8 cellular contexts compared by ENCODE assay signal in the genomic region with DNA sequence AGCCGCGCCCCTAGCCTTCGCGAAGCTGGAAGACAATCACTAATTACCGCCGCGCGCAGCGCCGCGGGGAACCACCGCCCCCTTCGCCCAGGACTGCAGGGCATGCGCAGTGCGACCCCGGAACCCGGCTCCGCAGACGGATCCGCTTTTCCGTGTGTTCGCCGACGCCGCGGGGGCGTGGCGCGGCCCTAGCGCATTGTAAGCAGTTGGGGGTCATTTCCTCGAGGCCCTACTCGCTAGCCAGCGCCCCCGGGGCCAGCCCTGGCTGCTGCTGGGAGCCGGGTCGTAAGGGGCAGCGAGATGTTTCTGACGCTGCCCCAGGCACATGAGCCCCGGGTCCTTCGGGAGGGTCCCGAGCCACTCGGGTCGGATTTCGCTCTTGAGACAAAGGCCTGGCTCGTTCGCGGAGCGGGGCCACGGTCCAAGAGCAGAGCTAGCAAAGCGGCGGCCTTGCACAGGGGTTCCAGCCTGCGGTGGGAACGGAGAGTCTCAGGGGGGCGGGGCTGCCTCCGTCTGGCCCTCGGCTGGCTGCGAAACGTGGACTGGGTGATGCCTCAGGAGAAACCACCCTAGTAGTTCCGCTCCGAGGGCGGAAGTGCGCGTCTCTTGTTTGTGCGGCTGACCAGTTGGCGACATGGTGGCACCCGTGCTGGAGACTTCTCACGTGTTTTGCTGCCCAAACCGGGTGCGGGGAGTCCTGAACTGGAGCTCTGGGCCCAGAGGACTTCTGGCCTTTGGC. TPM values are rescaled to one million over a fixed set of nuclear protein-coding genes. Genes with fewer than 3 reads are reported as not detected.
DNase-seq lines count a peak whose midpoint lies in the region; ATAC-seq, FAIRE-seq and TF ChIP-seq lines count a peak whose summit lies in the region.

A gene with protein sequence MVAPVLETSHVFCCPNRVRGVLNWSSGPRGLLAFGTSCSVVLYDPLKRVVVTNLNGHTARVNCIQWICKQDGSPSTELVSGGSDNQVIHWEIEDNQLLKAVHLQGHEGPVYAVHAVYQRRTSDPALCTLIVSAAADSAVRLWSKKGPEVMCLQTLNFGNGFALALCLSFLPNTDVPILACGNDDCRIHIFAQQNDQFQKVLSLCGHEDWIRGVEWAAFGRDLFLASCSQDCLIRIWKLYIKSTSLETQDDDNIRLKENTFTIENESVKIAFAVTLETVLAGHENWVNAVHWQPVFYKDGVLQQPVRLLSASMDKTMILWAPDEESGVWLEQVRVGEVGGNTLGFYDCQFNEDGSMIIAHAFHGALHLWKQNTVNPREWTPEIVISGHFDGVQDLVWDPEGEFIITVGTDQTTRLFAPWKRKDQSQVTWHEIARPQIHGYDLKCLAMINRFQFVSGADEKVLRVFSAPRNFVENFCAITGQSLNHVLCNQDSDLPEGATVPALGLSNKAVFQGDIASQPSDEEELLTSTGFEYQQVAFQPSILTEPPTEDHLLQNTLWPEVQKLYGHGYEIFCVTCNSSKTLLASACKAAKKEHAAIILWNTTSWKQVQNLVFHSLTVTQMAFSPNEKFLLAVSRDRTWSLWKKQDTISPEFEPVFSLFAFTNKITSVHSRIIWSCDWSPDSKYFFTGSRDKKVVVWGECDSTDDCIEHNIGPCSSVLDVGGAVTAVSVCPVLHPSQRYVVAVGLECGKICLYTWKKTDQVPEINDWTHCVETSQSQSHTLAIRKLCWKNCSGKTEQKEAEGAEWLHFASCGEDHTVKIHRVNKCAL (plus strand): TSS at position 600 of the 739 bp plus-strand sequence. CDS start 35 bp downstream, at position 635.
A gene with protein sequence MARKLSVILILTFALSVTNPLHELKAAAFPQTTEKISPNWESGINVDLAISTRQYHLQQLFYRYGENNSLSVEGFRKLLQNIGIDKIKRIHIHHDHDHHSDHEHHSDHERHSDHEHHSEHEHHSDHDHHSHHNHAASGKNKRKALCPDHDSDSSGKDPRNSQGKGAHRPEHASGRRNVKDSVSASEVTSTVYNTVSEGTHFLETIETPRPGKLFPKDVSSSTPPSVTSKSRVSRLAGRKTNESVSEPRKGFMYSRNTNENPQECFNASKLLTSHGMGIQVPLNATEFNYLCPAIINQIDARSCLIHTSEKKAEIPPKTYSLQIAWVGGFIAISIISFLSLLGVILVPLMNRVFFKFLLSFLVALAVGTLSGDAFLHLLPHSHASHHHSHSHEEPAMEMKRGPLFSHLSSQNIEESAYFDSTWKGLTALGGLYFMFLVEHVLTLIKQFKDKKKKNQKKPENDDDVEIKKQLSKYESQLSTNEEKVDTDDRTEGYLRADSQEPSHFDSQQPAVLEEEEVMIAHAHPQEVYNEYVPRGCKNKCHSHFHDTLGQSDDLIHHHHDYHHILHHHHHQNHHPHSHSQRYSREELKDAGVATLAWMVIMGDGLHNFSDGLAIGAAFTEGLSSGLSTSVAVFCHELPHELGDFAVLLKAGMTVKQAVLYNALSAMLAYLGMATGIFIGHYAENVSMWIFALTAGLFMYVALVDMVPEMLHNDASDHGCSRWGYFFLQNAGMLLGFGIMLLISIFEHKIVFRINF (minus strand): TSS at position 41 of the 739 bp plus-strand sequence. CDS start 2,333 bp downstream, outside the sequence.

- WGBS in small intestine, 3 donors, result 0 to 1% (median 0%) methylated on average over 59 to 69 of the region's 69 CpGs

- H3K4me3 Mint-ChIP-seq in WTC11, result peak within 1 kb of the TSS; percentile 95

- TF ChIP-seq CTCF in AG09309 (IDR thresholded peaks at IDR 0.05; ENCODE audit: control insufficient read depth, insufficient read depth, low read depth, low read length, missing control alignments) (no peak), WTC11 (IDR thresholded peaks at IDR 0.05) (no peak), bronchial epithelial cell (IDR thresholded peaks at IDR 0.05; ENCODE audit: insufficient read depth, low read length, severe bottlenecking) (no peak)

- FAIRE-seq in bronchial epithelial cell (lab: Jason Lieb, UNC) (no peak), small intestine (lab: Jason Lieb, UNC) (no peak)

- peak within 1 kb of the TSS; percentile 98 for H3K4me3 ChIP-seq in AG09309 (ENCODE audit: control insufficient read depth, low read depth, low read length)
- peak within 1 kb of the TSS; percentile 90 for H3K4me3 ChIP-seq in bronchial epithelial cell (ENCODE audit: low read depth, low read length)
- H3K4me3 ChIP-seq in small intestine (ENCODE audit: low read depth in 1 of 2, low read length in 2 of 2), result peak within 1 kb of the TSS; percentile 83 to 96

- H3K27me3 Mint-ChIP-seq in WTC11 (ENCODE audit: low read depth), result no peaks in the 10 kb centered on the region

- DNase-seq in AG09309 (ENCODE audit: low read depth) (peak; percentile 82), NCI-H226 (peak; percentile 82), WTC11 (ENCODE audit: low spot score) (peak; percentile 96), bronchial epithelial cell (ENCODE audit: low read depth) (peak; percentile 77), iPS-NIHi11 (ENCODE audit: low spot score) (peak; percentile 97), small intestine (peak; percentile 96)

- peaks cover 36% of the 10 kb centered on the region for H3K4me1 Mint-ChIP-seq in WTC11

- H3K27me3 ChIP-seq in bronchial epithelial cell (ENCODE audit: control insufficient read depth, insufficient read depth, low read length) (no peaks in the 10 kb centered on the region), small intestine (ENCODE audit: control insufficient read depth in 2 of 2, insufficient read depth in 2 of 2, low read length in 2 of 2) (no peaks in the 10 kb centered on the region)

- H3K36me3 Mint-ChIP-seq in WTC11, result peaks cover 21% of the 10 kb centered on the region

- CTCF ChIA-PET in WTC11 (lab: Charles Lee), result interaction anchor here (0.6 to 2.4 kb wide), 3 partner anchors 19 to 373 kb away, joined by 6 to 8 read pairs (median 6); no protein-coding TSS in a partner anchor

- H3K9me3 ChIP-seq in small intestine (ENCODE audit: control insufficient read depth, low read depth), result no peaks in the 10 kb centered on the region

- POLR2A ChIA-PET in WTC11 (lab: Charles Lee), result interaction anchor here (0.6 to 1.9 kb wide), 5 partner anchors 60 to 466 kb away, joined by 3 to 8 read pairs (median 3); a partner anchor contains a TSS

- peaks cover 2 to 15% of the 10 kb centered on the region in 2 donors for H3K4me1 ChIP-seq in small intestine (ENCODE audit: control insufficient read depth in 2 of 2, insufficient read depth in 1 of 2, low read depth in 1 of 2, low read length in 1 of 2)

- H3K27ac Mint-ChIP-seq in WTC11, result peak within 1 kb of the TSS; percentile 93

- ATAC-seq in GM19023 (IDR thresholded peaks at IDR 0.05; ENCODE audit: unreplicated experiment), result peak; percentile 95
- ATAC-seq in HG03196 (IDR thresholded peaks at IDR 0.05; ENCODE audit: unreplicated experiment), result peak; percentile 91
- ATAC-seq in WTC11, result peak; percentile 91

- no peaks in the 10 kb centered on the region for H3K9me3 Mint-ChIP-seq in WTC11

- H3K36me3 ChIP-seq in bronchial epithelial cell (ENCODE audit: control insufficient read depth, insufficient read depth, low read length), result peaks cover 4% of the 10 kb centered on the region
- H3K36me3 ChIP-seq in small intestine (ENCODE audit: control insufficient read depth in 2 of 2, insufficient read depth in 2 of 2, low read length in 2 of 2), result no peaks in the 10 kb centered on the region

- H3K27ac ChIP-seq in small intestine (ENCODE audit: low read depth in 1 of 2, low read length in 1 of 2), result peak within 1 kb of the TSS; percentile 94 to 96

TF ChIP-seq in WTC11, 78 proteins besides CTCF, POLR2A, EP300 and RAD21 (continues in another document):
- TF ChIP-seq ZNF121 (CRISPR knock-in tag; IDR thresholded peaks at IDR 0.05), result no peak
- TF ChIP-seq, protein P1, sequence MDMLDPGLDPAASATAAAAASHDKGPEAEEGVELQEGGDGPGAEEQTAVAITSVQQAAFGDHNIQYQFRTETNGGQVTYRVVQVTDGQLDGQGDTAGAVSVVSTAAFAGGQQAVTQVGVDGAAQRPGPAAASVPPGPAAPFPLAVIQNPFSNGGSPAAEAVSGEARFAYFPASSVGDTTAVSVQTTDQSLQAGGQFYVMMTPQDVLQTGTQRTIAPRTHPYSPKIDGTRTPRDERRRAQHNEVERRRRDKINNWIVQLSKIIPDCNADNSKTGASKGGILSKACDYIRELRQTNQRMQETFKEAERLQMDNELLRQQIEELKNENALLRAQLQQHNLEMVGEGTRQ (CRISPR knock-in tag; IDR thresholded peaks at IDR 0.05), result peak; percentile 65; the same call in 1 of the 2 replicates
- TF ChIP-seq JUN (CRISPR knock-in tag; IDR thresholded peaks at IDR 0.05), result peak; percentile 27; the same call in 1 of the 2 replicates
- TF ChIP-seq, protein P2, sequence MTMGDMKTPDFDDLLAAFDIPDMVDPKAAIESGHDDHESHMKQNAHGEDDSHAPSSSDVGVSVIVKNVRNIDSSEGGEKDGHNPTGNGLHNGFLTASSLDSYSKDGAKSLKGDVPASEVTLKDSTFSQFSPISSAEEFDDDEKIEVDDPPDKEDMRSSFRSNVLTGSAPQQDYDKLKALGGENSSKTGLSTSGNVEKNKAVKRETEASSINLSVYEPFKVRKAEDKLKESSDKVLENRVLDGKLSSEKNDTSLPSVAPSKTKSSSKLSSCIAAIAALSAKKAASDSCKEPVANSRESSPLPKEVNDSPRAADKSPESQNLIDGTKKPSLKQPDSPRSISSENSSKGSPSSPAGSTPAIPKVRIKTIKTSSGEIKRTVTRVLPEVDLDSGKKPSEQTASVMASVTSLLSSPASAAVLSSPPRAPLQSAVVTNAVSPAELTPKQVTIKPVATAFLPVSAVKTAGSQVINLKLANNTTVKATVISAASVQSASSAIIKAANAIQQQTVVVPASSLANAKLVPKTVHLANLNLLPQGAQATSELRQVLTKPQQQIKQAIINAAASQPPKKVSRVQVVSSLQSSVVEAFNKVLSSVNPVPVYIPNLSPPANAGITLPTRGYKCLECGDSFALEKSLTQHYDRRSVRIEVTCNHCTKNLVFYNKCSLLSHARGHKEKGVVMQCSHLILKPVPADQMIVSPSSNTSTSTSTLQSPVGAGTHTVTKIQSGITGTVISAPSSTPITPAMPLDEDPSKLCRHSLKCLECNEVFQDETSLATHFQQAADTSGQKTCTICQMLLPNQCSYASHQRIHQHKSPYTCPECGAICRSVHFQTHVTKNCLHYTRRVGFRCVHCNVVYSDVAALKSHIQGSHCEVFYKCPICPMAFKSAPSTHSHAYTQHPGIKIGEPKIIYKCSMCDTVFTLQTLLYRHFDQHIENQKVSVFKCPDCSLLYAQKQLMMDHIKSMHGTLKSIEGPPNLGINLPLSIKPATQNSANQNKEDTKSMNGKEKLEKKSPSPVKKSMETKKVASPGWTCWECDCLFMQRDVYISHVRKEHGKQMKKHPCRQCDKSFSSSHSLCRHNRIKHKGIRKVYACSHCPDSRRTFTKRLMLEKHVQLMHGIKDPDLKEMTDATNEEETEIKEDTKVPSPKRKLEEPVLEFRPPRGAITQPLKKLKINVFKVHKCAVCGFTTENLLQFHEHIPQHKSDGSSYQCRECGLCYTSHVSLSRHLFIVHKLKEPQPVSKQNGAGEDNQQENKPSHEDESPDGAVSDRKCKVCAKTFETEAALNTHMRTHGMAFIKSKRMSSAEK (CRISPR knock-in tag; IDR thresholded peaks at IDR 0.05; ENCODE audit: borderline replicate concordance), result no peak

RNA-seq across cellular contexts. Expression of the first gene that starts in this region (rescaled TPM):
- total RNA-seq in WTC11 (2021) (136 to 144 TPM (median 141 TPM) in 3 replicates), bronchial epithelial cell (72.9 and 89.4 TPM in 2 replicates)
- polyA plus RNA-seq in small intestine, result 10 to 100 TPM; 30.2 to 32.7 (median 30.8) TPM

RNA-seq across cellular contexts. Expression of the second gene that starts in this region (rescaled TPM):
- 29.2 to 33.7 TPM (median 32.7 TPM) in 3 replicates for total RNA-seq in WTC11 (2021)
- total RNA-seq in bronchial epithelial cell, result 152 and 218 TPM in 2 replicates
- polyA plus RNA-seq in small intestine, result 1 to 10 TPM in 2 of 3 donors, under 1 TPM in 1; 0.89 to 9.3 (median 1.9) TPM

Comparison
In these comparisons a context has a peak if more than half of its experiments do, and no peak if none do; other contexts are left out.
1. Peak in every context shown above with its lines: DNase-seq, ATAC-seq, H3K4me3 ChIP-seq and H3K27ac ChIP-seq.